8 cellular contexts compared by ENCODE assay signal in the genomic region with DNA sequence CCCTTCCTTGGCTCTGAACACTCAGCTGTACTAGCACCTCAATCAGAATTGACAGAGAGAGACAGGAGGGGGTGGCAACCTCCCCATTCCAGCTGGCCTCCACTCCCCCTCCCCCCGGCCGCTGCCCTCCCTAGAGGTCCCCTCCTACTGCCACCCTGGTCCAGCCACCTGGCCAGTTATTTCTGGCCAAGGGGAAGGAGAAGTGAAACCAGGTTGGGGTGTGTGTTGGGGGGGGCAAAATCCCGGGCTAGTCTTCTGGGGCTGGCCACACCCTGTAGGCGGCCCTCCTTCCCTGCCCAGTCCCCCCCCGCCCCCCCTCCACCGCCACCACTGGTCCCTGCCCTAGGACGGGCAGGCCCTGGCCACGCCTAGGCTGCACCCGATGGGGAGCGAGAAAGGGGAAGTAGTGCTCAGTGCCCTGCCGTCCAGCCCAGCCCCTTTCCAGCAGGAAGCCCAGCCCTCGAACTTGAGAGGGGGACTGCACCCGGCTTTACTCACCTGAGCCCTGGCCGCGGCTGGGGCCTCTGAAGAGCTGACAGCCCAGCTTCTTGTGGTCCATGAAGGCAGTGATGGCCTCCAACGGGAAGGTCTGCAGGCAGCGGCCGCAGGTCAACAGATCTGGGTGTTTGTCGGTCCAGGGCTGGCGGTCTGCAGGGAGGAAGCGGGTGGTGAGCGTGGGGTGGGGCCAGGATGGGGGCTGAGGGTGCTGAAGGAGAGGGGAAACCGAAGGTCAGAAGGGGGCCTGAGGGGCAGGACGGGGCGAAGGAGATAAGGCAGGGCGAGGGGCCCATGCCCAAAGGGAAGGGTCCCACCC. TPM values are rescaled to one million over a fixed set of nuclear protein-coding genes. Genes with fewer than 3 reads are reported as not detected.
DNase-seq lines count a peak whose midpoint lies in the region; ATAC-seq and TF ChIP-seq lines count a peak whose summit lies in the region.

No MANE protein-coding gene starts in this region.

- DNase-seq in Ammon's horn (ENCODE audit: low spot score) (peak; percentile 77), NCI-H2196 (lab: John Stamatoyannopoulos, UW; ENCODE audit: unreplicated experiment) (peak; percentile 85), fibroblast of the aortic adventitia (ENCODE audit: low read depth) (peak; percentile 30), NCI-H345 (lab: John Stamatoyannopoulos, UW) (no peak)
- DNase-seq in activated CD8-positive, alpha-beta T cell treated with anti-CD3 and anti-CD28 coated beads for 36 hours, result peak; percentile 60
- peak in 5 of 10 donors; percentile 18 to 74 (median 21) for DNase-seq in naive thymus-derived CD8-positive, alpha-beta T cell

- peak overlapping the region; percentile 77 for H3K27ac Mint-ChIP-seq in activated CD8-positive, alpha-beta T cell treated with anti-CD3 and anti-CD28 coated beads for 36 hours
- peak overlapping the region in 8 of 10 donors; percentile 43 to 84 (median 78) for H3K27ac Mint-ChIP-seq in naive thymus-derived CD8-positive, alpha-beta T cell

- H3K4me3 Mint-ChIP-seq in activated CD8-positive, alpha-beta T cell treated with anti-CD3 and anti-CD28 coated beads for 36 hours, result peak overlapping the region; percentile 86
- peak overlapping the region; percentile 45 to 96 (median 77) for H3K4me3 Mint-ChIP-seq in naive thymus-derived CD8-positive, alpha-beta T cell

- peaks cover 18% of the 10 kb centered on the region for H3K36me3 Mint-ChIP-seq in activated CD8-positive, alpha-beta T cell treated with anti-CD3 and anti-CD28 coated beads for 36 hours (ENCODE audit: low read depth)
- H3K36me3 Mint-ChIP-seq in naive thymus-derived CD8-positive, alpha-beta T cell, result peaks cover 0 to 6% (median 0%) of the 10 kb centered on the region in 3 donors

- intact Hi-C loops in activated CD8-positive, alpha-beta T cell treated with anti-CD3 and anti-CD28 coated beads for 36 hours (cut with micrococcal nuclease), result no loop called here

- H3K27me3 Mint-ChIP-seq in activated CD8-positive, alpha-beta T cell treated with anti-CD3 and anti-CD28 coated beads for 36 hours, result no peaks in the 10 kb centered on the region
- H3K27me3 Mint-ChIP-seq in naive thymus-derived CD8-positive, alpha-beta T cell, result no peaks in the 10 kb centered on the region

- H3K9me3 Mint-ChIP-seq in activated CD8-positive, alpha-beta T cell treated with anti-CD3 and anti-CD28 coated beads for 36 hours, result no peaks in the 10 kb centered on the region
- H3K9me3 Mint-ChIP-seq in naive thymus-derived CD8-positive, alpha-beta T cell, result no peaks in the 10 kb centered on the region

- peaks cover 26% of the 10 kb centered on the region for H3K4me1 Mint-ChIP-seq in activated CD8-positive, alpha-beta T cell treated with anti-CD3 and anti-CD28 coated beads for 36 hours (ENCODE audit: low read depth)
- H3K4me1 Mint-ChIP-seq in naive thymus-derived CD8-positive, alpha-beta T cell, result peaks cover 7 to 48% (median 39%) of the 10 kb centered on the region in 4 donors

- POLR2A ChIA-PET in activated CD8-positive, alpha-beta T cell treated with anti-CD3 and anti-CD28 coated beads for 36 hours (lab: Charles Lee), result interaction anchor here (1.0 to 2.1 kb wide), 4 partner anchors 9 to 103 kb away, joined by 3 to 9 read pairs (median 3); a partner anchor contains a TSS
- POLR2A ChIA-PET in naive thymus-derived CD8-positive, alpha-beta T cell (lab: Charles Lee), result interaction anchor here (0.8 to 3.8 kb wide), 4 partner anchors 10 to 74 kb away, joined by 3 to 30 read pairs (median 5); a partner anchor contains a TSS

- H3K4me3 ChIP-seq in fibroblast of the aortic adventitia (ENCODE audit: low read depth, low read length), result peak overlapping the region; percentile 62

- CTCF ChIA-PET in activated CD8-positive, alpha-beta T cell treated with anti-CD3 and anti-CD28 coated beads for 36 hours (lab: Charles Lee), result interaction anchor here (1.9 to 2.0 kb wide), 2 partner anchors 16 to 50 kb away, joined by 6 to 10 read pairs; no protein-coding TSS in a partner anchor

- ATAC-seq in GM18519 (IDR thresholded peaks at IDR 0.05; ENCODE audit: low FRiP score, unreplicated experiment) (peak; percentile 30), HG02885 (IDR thresholded peaks at IDR 0.05; ENCODE audit: poor library complexity, unreplicated experiment) (peak; percentile 57)
- ATAC-seq in activated CD8-positive, alpha-beta T cell treated with anti-CD3 and anti-CD28 coated beads for 36 hours, result peak; percentile 46
- peak; percentile 9 to 11 for ATAC-seq in naive thymus-derived CD8-positive, alpha-beta T cell

- no peak for TF ChIP-seq CTCF in activated CD8-positive, alpha-beta T cell treated with anti-CD3 and anti-CD28 coated beads for 36 hours (IDR thresholded peaks at IDR 0.05)
- no peak for TF ChIP-seq CTCF in fibroblast of the aortic adventitia (IDR thresholded peaks at IDR 0.05; ENCODE audit: insufficient read depth, low read length)

RNA-seq across cellular contexts. Expression of a gene that starts 0.9 kb away (rescaled TPM):
- total RNA-seq in activated CD8-positive, alpha-beta T cell treated with anti-CD3 and anti-CD28 coated beads for 36 hours, result 1 to 10 TPM; 5.0 to 6.3 TPM
- 0.27 TPM in 1 of 2 replicates, not detected in the other for total RNA-seq in fibroblast of the aortic adventitia (ENCODE audit: low replicate concordance)
- 1 to 10 TPM; 2.3 to 2.4 TPM for total RNA-seq in naive thymus-derived CD8-positive, alpha-beta T cell
- polyA plus RNA-seq in naive thymus-derived CD8-positive, alpha-beta T cell, result 1 to 10 TPM; 1.0 to 1.6 (median 1.1) TPM

RNA-seq across cellular contexts. Expression of a gene that starts 3.6 kb away (rescaled TPM):
- total RNA-seq in activated CD8-positive, alpha-beta T cell treated with anti-CD3 and anti-CD28 coated beads for 36 hours, result 10 to 100 TPM; 44.1 to 46.8 TPM
- total RNA-seq in fibroblast of the aortic adventitia (ENCODE audit: low replicate concordance), result 12.6 and 16.0 TPM in 2 replicates
- 10 to 100 TPM; 13.5 to 19.8 TPM for total RNA-seq in naive thymus-derived CD8-positive, alpha-beta T cell
- 10 to 100 TPM; 44.2 to 70.0 (median 50.3) TPM for polyA plus RNA-seq in naive thymus-derived CD8-positive, alpha-beta T cell

RNA-seq across cellular contexts. Expression of a gene that starts 17.6 kb away (rescaled TPM):
- 10 to 100 TPM; 20.9 to 21.2 TPM for total RNA-seq in activated CD8-positive, alpha-beta T cell treated with anti-CD3 and anti-CD28 coated beads for 36 hours
- 28.0 and 179 TPM in 2 replicates for total RNA-seq in fibroblast of the aortic adventitia (ENCODE audit: low replicate concordance)
- 10 to 100 TPM; 32.9 to 33.3 TPM for total RNA-seq in naive thymus-derived CD8-positive, alpha-beta T cell
- polyA plus RNA-seq in naive thymus-derived CD8-positive, alpha-beta T cell, result 1 to 10 TPM in 1 of 3 donors, under 1 TPM in 2; 0.40 to 2.0 (median 0.83) TPM

RNA-seq across cellular contexts. Expression of a gene that starts 36.6 kb away (rescaled TPM):
- 10 to 100 TPM; 72.7 to 80.5 TPM for total RNA-seq in activated CD8-positive, alpha-beta T cell treated with anti-CD3 and anti-CD28 coated beads for 36 hours
- 14.1 and 32.4 TPM in 2 replicates for total RNA-seq in fibroblast of the aortic adventitia (ENCODE audit: low replicate concordance)
- 100 to 1,000 TPM; 141 to 150 TPM for total RNA-seq in naive thymus-derived CD8-positive, alpha-beta T cell
- polyA plus RNA-seq in naive thymus-derived CD8-positive, alpha-beta T cell, result 1 to 10 TPM; 2.0 to 6.7 (median 5.3) TPM
